29 cellular contexts compared by ENCODE assay signal in the genomic region with DNA sequence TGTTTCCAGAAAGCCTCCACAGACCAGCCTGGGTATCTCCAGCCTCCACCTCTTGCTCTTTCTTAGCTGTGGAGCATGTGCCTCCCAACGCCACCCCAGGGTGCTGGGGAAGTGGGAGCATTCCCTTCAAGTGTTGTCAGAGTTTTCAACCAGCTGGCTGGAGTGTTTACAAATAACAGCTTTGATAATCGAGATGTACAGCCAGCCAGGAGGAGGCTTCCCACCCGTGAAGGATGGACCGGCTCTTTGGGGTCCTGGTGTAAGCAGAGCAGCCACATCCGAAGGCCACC. TPM values are rescaled to one million over a fixed set of nuclear protein-coding genes. Genes with fewer than 3 reads are reported as not detected.
DNase-seq lines count a peak whose midpoint lies in the region; ATAC-seq and TF ChIP-seq lines count a peak whose summit lies in the region.
"Had no signal": no experiment of that assay in that cellular context is flagged by ENCODE, and none has a peak within 500 bp of the region (broad histone marks: within the 10 kb centered on the region; RNA-seq: fewer than 3 reads in every experiment).

No MANE protein-coding gene starts in this region.

- H3K36me3 ChIP-seq in endodermal cell (ENCODE audit: control insufficient read depth, insufficient read depth, low read length) (no peaks in the 10 kb centered on the region), PC-3 (ENCODE audit: low read depth, low read length) (no peaks in the 10 kb centered on the region)
- H3K36me3 ChIP-seq: SJCRH30 had no signal

- H3K9me3 Mint-ChIP-seq in endodermal cell, result no peaks in the 10 kb centered on the region

- BruUV-seq in PC-3 (replicated peaks; lab: Mats Ljungman, UMichigan), result no TSS peak

- peaks cover 15% of the 10 kb centered on the region for H3K4me1 Mint-ChIP-seq in endodermal cell
- H3K4me1 Mint-ChIP-seq: CD4-positive, alpha-beta memory T cell had no signal

- DNase-seq in D341Med (ENCODE audit: low spot score), result peak; percentile 8
- peak; percentile 29 for DNase-seq in endodermal cell
- no peak for DNase-seq in ecto neural progenitor cell (ENCODE audit: low spot score)
- DNase-seq in PC-3, result no peak
- DNase-seq in NAMALWA (ENCODE audit: low spot score), result no peak
- DNase-seq: C1 segment of cervical spinal cord; Caco-2; CD4-positive, alpha-beta memory T cell; DMS 273 treated with DMSO at 0.1 percent for 48 hours; DMS79; GF-D8; NCI-H1105; NCI-H1436 treated with DMSO at 0.1 percent for 48 hours; NCI-H187 treated with DMSO at 0.1 percent for 48 hours; NCI-H2171 treated with DMSO at 0.1 percent for 48 hours; NCI-H524; NCI-H748 treated with DMSO at 0.1 percent for 48 hours; PC-9; SJCRH30; T-helper 2 cell had no signal

- H3K27ac ChIP-seq in endodermal cell (ENCODE audit: low read depth, low read length) (no peak overlapping the region), PC-3 (ENCODE audit: low read length) (no peak overlapping the region)
- H3K27ac ChIP-seq: A549, HL-60, PC-9, SJCRH30 had no signal

- H3K4me3 Mint-ChIP-seq in endodermal cell, result no peak overlapping the region
- H3K4me3 Mint-ChIP-seq: CD4-positive, alpha-beta memory T cell had no signal

- POLR2A ChIA-PET in PC-3 (lab: Charles Lee; ENCODE audit: unreplicated experiment), result no interaction called here

- no peak overlapping the region for H3K4me2 ChIP-seq in PC-3 (ENCODE audit: low read length)
- H3K4me2 ChIP-seq: A549, PC-9 had no signal

- H3K27me3 Mint-ChIP-seq in endodermal cell (ENCODE audit: insufficient read depth), result peaks cover 7% of the 10 kb centered on the region

- CTCF ChIA-PET in PC-3 (lab: Charles Lee), result no interaction called here

- no peak overlapping the region for H3K27ac Mint-ChIP-seq in endodermal cell
- H3K27ac Mint-ChIP-seq: CD4-positive, alpha-beta memory T cell had no signal

- H3K36me3 Mint-ChIP-seq in endodermal cell (ENCODE audit: low read depth), result no peaks in the 10 kb centered on the region
- H3K36me3 Mint-ChIP-seq: CD4-positive, alpha-beta memory T cell had no signal

- H3K4me1 ChIP-seq in endodermal cell (ENCODE audit: control insufficient read depth, insufficient read depth, low read length) (no peaks in the 10 kb centered on the region), PC-3 (ENCODE audit: insufficient read depth, low read length) (no peaks in the 10 kb centered on the region)
- H3K4me1 ChIP-seq: A549, Caco-2, SJCRH30 had no signal

- intact Hi-C loops in PC-3 (cut with micrococcal nuclease), result no loop called here

- H3K9me2 ChIP-seq in PC-3 (replicated peaks; ENCODE audit: low read length), result no peaks in the 10 kb centered on the region

- no peaks in the 10 kb centered on the region for H3K79me2 ChIP-seq in PC-3 (ENCODE audit: low read length)

- H3K9me3 ChIP-seq in endodermal cell (ENCODE audit: control insufficient read depth, low read length), result no peaks in the 10 kb centered on the region
- no peaks in the 10 kb centered on the region for H3K9me3 ChIP-seq in PC-3 (ENCODE audit: low read length)
- H3K9me3 ChIP-seq: A549, Caco-2, SJCRH30 had no signal

- H3K4me3 ChIP-seq in endodermal cell (ENCODE audit: low read length) (no peak overlapping the region), PC-3 (ENCODE audit: low read length) (no peak overlapping the region)
- H3K4me3 ChIP-seq: A549, PC-9, SJCRH30 had no signal

- H4K20me1 ChIP-seq in PC-3 (ENCODE audit: low read length), result no peaks in the 10 kb centered on the region

- TF ChIP-seq CTCF in endodermal cell (conservative IDR thresholded peaks at IDR 0.05) (no peak), PC-3 (conservative IDR thresholded peaks at IDR 0.05; ENCODE audit: low read depth, low read length) (no peak)

- ATAC-seq in GM18511 (IDR thresholded peaks at IDR 0.05; ENCODE audit: unreplicated experiment), result peak; percentile 21
- peak; percentile 23 for ATAC-seq in HG03342 (IDR thresholded peaks at IDR 0.05; ENCODE audit: unreplicated experiment)
- ATAC-seq in GM19324 (IDR thresholded peaks at IDR 0.05; ENCODE audit: low FRiP score, unreplicated experiment), result no peak
- ATAC-seq in PC-3, result no peak
- ATAC-seq: A549, HCT116, Right ventricle myocardium inferior had no signal

- no peaks in the 10 kb centered on the region for H3K27me3 ChIP-seq in endodermal cell (ENCODE audit: control insufficient read depth, insufficient read depth, low read length, poor library complexity, severe bottlenecking)
- H3K27me3 ChIP-seq in PC-3 (ENCODE audit: low read length), result no peaks in the 10 kb centered on the region
- H3K27me3 ChIP-seq: SJCRH30 had no signal

- no peak overlapping the region for H2AFZ ChIP-seq in PC-3 (ENCODE audit: low read length)
- H2AFZ ChIP-seq: PC-9 had no signal

- no peaks in the 10 kb centered on the region for H3F3A ChIP-seq in PC-3 (ENCODE audit: low read length, unreplicated experiment)

- H3K9ac ChIP-seq in endodermal cell (ENCODE audit: extremely low read depth, low read length, poor library complexity, severe bottlenecking), result no peak overlapping the region
- no peak overlapping the region for H3K9ac ChIP-seq in PC-3 (ENCODE audit: low read length)

- WGBS in endodermal cell (ENCODE audit: insufficient coverage in 1 of 2, insufficient read length in 1 of 2), 2 experiments, result 93 to 100% methylated on average over 2 to 5 of the region's 5 CpGs

RNA-seq across cellular contexts. Expression of a gene that starts 8.5 kb away (rescaled TPM):
- total RNA-seq in endodermal cell (10 to 100 TPM; 10.6 to 13.1 TPM), PC-3 (2014; rRNA removed) (21.5 and 23.1 TPM in 2 replicates)
- 8.5 TPM for polyA plus RNA-seq in endodermal cell (2013, experiment 1 of 2)
- 10.4 TPM for polyA plus RNA-seq in endodermal cell (2013, experiment 2 of 2)

RNA-seq across cellular contexts. Expression of a gene that starts 44.3 kb away (rescaled TPM):
- not detected for total RNA-seq in endodermal cell
- not detected for polyA plus RNA-seq in endodermal cell (2013, experiment 1 of 2)
- polyA plus RNA-seq in endodermal cell (2013, experiment 2 of 2), result not detected
- total RNA-seq in PC-3 (2014; rRNA removed), result not detected in 2 replicates
- total RNA-seq: Caco-2; CD4-positive, alpha-beta memory T cell; H4; RPMI7951 had no signal
- polyA plus RNA-seq: A549; CD4-positive, alpha-beta memory T cell had no signal

Comparison
In these comparisons a context has a peak if more than half of its experiments do, and no peak if none do; other contexts are left out.
1. DNase-seq: peak in D341Med (single experiment) and endodermal cell (single experiment); none in ecto neural progenitor cell (single experiment), PC-3 (single experiment) and NAMALWA (single experiment).
2. ATAC-seq: peak in GM18511 (single experiment) and HG03342 (single experiment); none in GM19324 (single experiment) and PC-3 (single experiment).